In the genomic region with DNA sequence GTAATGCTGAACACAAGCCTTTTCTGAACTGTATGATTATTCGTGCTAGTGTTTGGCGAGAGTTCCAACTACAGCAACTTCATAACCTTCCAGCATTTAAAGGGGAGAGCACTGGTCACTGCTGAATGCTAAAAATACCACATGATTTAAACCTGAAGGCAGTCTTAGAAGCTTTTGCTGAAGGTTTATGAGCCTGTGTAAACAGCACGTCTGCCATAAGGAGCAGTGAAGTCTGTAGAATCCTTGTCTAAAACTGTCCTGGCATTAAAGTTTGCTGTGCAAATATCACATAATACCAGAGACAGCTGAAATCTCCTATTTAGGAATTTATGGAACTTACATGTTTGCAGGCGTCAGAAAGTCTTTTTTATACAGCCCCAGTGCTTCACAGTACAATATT, we compare ENCODE assay signal across 16 cellular contexts. TPM values are rescaled to one million over a fixed set of nuclear protein-coding genes. Genes with fewer than 3 reads are reported as not detected.
DNase-seq lines count a peak whose midpoint lies in the region; ATAC-seq and TF ChIP-seq lines count a peak whose summit lies in the region.
"Had no signal": no experiment of that assay in that cellular context is flagged by ENCODE, and none has a peak within 500 bp of the region (broad histone marks: within the 10 kb centered on the region; RNA-seq: fewer than 3 reads in every experiment).

No MANE protein-coding gene starts in this region.

- peaks cover 92% of the 10 kb centered on the region for H3K36me3 Mint-ChIP-seq in activated CD4-positive, alpha-beta T cell treated with anti-CD3 and anti-CD28 coated beads, Interleukin-2, amount 10 ng/mL, durations not matched to agents 7 days and 5 days (ENCODE audit: low read depth)
- H3K36me3 Mint-ChIP-seq in activated CD8-positive, alpha-beta T cell treated with anti-CD3 and anti-CD28 coated beads, Interleukin-2, amount 10 ng/mL, durations not matched to agents 7 days and 5 days (ENCODE audit: low read depth), result peaks cover 93% of the 10 kb centered on the region

- CTCF ChIA-PET in activated CD4-positive, alpha-beta T cell treated with anti-CD3 and anti-CD28 coated beads, Interleukin-2, amount 10 ng/mL, durations not matched to agents 7 days and 5 days (lab: Charles Lee), result interaction anchor here (2.4 kb wide), 1 partner anchor 11 kb away, joined by 10 read pairs; no protein-coding TSS in a partner anchor
- CTCF ChIA-PET in activated CD8-positive, alpha-beta T cell treated with anti-CD3 and anti-CD28 coated beads, Interleukin-2, amount 10 ng/mL, durations not matched to agents 7 days and 5 days (lab: Charles Lee), result interaction anchor here (1.1 to 6.4 kb wide), 4 partner anchors 8 to 339 kb away, joined by 5 to 42 read pairs (median 8); no protein-coding TSS in a partner anchor

- DNase-seq in activated CD4-positive, alpha-beta T cell treated with anti-CD3 and anti-CD28 coated beads, Interleukin-2, amount 10 ng/mL, durations not matched to agents 7 days and 5 days, result no peak
- DNase-seq in activated CD4-positive, alpha-beta T cell treated with anti-CD3 and anti-CD28 coated beads, Interleukin-2, amount 50 U/mL, for 1 hour, result no peak
- DNase-seq in activated CD8-positive, alpha-beta T cell treated with anti-CD3 and anti-CD28 coated beads, Interleukin-2, amount 10 ng/mL, durations not matched to agents 7 days and 5 days, result no peak
- peak; percentile 11 for DNase-seq in hepatocyte (ENCODE audit: low spot score)
- DNase-seq in stimulated activated naive CD8-positive, alpha-beta T cell treated with anti-CD3 and anti-CD28 coated beads, Interleukin-15, amount 100 ng/mL, for 72 hours, result no peak
- no peak for DNase-seq in left lung
- DNase-seq in OCI-M1 (lab: John Stamatoyannopoulos, UW), result no peak
- DNase-seq in NK-92 treated with Interleukin-12 subunit alpha and Interleukin-12 subunit beta, amount 100 ng/mL, for 24 hours (lab: John Stamatoyannopoulos, UW), result no peak
- DNase-seq: activated CD4-positive, alpha-beta T cell treated with anti-CD3 and anti-CD28 coated beads for 4 hours; GOT3; IMR-90; NCI-H1105 treated with DMSO at 0.1 percent for 48 hours; SW 1271 had no signal

- H3K4me3 ChIP-seq in hepatocyte (no peak overlapping the region), left lung (no peak overlapping the region)

- H3K4me2 ChIP-seq in hepatocyte, result peak overlapping the region; percentile 65

- H4K20me1 ChIP-seq in hepatocyte (ENCODE audit: insufficient read depth, poor library complexity, severe bottlenecking), result no peaks in the 10 kb centered on the region

- H3K9me3 Mint-ChIP-seq in activated CD4-positive, alpha-beta T cell treated with anti-CD3 and anti-CD28 coated beads, Interleukin-2, amount 10 ng/mL, durations not matched to agents 7 days and 5 days, result no peaks in the 10 kb centered on the region
- no peaks in the 10 kb centered on the region for H3K9me3 Mint-ChIP-seq in activated CD8-positive, alpha-beta T cell treated with anti-CD3 and anti-CD28 coated beads, Interleukin-2, amount 10 ng/mL, durations not matched to agents 7 days and 5 days (ENCODE audit: insufficient read depth)
- H3K9me3 Mint-ChIP-seq in stimulated activated naive CD8-positive, alpha-beta T cell treated with anti-CD3 and anti-CD28 coated beads, Interleukin-15, amount 100 ng/mL, for 72 hours, result no peaks in the 10 kb centered on the region
- H3K9me3 Mint-ChIP-seq: neural crest cell had no signal

- H3K4me3 Mint-ChIP-seq in activated CD4-positive, alpha-beta T cell treated with anti-CD3 and anti-CD28 coated beads, Interleukin-2, amount 10 ng/mL, durations not matched to agents 7 days and 5 days, result peak overlapping the region; percentile 74
- peak overlapping the region; percentile 73 for H3K4me3 Mint-ChIP-seq in activated CD8-positive, alpha-beta T cell treated with anti-CD3 and anti-CD28 coated beads, Interleukin-2, amount 10 ng/mL, durations not matched to agents 7 days and 5 days
- peak overlapping the region; percentile 77 to 96 for H3K4me3 Mint-ChIP-seq in stimulated activated naive CD8-positive, alpha-beta T cell treated with anti-CD3 and anti-CD28 coated beads, Interleukin-15, amount 100 ng/mL, for 72 hours
- H3K4me3 Mint-ChIP-seq: neural crest cell had no signal

- WGBS in hepatocyte (ENCODE audit: low lambda C conversion rate, missing lambda C conversion rate), result 29% methylated on average over 4 of the region's 4 CpGs

- peak overlapping the region; percentile 87 for H3K27ac Mint-ChIP-seq in activated CD4-positive, alpha-beta T cell treated with anti-CD3 and anti-CD28 coated beads, Interleukin-2, amount 10 ng/mL, durations not matched to agents 7 days and 5 days
- peak overlapping the region; percentile 86 for H3K27ac Mint-ChIP-seq in activated CD8-positive, alpha-beta T cell treated with anti-CD3 and anti-CD28 coated beads, Interleukin-2, amount 10 ng/mL, durations not matched to agents 7 days and 5 days
- H3K27ac Mint-ChIP-seq in stimulated activated naive CD8-positive, alpha-beta T cell treated with anti-CD3 and anti-CD28 coated beads, Interleukin-15, amount 100 ng/mL, for 72 hours, result peak overlapping the region; percentile 74 to 80

- H3K9me3 ChIP-seq in hepatocyte (ENCODE audit: low read depth), result no peaks in the 10 kb centered on the region
- no peaks in the 10 kb centered on the region for H3K9me3 ChIP-seq in left lung

- no peaks in the 10 kb centered on the region for H3K27me3 Mint-ChIP-seq in activated CD4-positive, alpha-beta T cell treated with anti-CD3 and anti-CD28 coated beads, Interleukin-2, amount 10 ng/mL, durations not matched to agents 7 days and 5 days
- H3K27me3 Mint-ChIP-seq in activated CD8-positive, alpha-beta T cell treated with anti-CD3 and anti-CD28 coated beads, Interleukin-2, amount 10 ng/mL, durations not matched to agents 7 days and 5 days (ENCODE audit: low read depth), result no peaks in the 10 kb centered on the region
- H3K27me3 Mint-ChIP-seq in stimulated activated naive CD8-positive, alpha-beta T cell treated with anti-CD3 and anti-CD28 coated beads, Interleukin-15, amount 100 ng/mL, for 72 hours, result no peaks in the 10 kb centered on the region

- H3K79me2 ChIP-seq in hepatocyte, result peaks cover 29% of the 10 kb centered on the region

- H3K4me1 ChIP-seq in hepatocyte (ENCODE audit: insufficient read depth) (peaks cover 13% of the 10 kb centered on the region), left lung (peaks cover 0 to 15% of the 10 kb centered on the region in 2 donors)

- intact Hi-C loops in left lung (cut with DNase I), result no loop called here

- H3K36me3 ChIP-seq in hepatocyte (replicated peaks; ENCODE audit: insufficient read depth, low read depth) (no peaks in the 10 kb centered on the region), left lung (peaks cover 0 to 35% of the 10 kb centered on the region in 2 donors)

- H2AFZ ChIP-seq in hepatocyte, result no peak overlapping the region

- H3K4me1 Mint-ChIP-seq in activated CD4-positive, alpha-beta T cell treated with anti-CD3 and anti-CD28 coated beads, Interleukin-2, amount 10 ng/mL, durations not matched to agents 7 days and 5 days, result peaks cover 73% of the 10 kb centered on the region
- H3K4me1 Mint-ChIP-seq in activated CD8-positive, alpha-beta T cell treated with anti-CD3 and anti-CD28 coated beads, Interleukin-2, amount 10 ng/mL, durations not matched to agents 7 days and 5 days (ENCODE audit: low read depth), result peaks cover 78% of the 10 kb centered on the region
- H3K4me1 Mint-ChIP-seq in stimulated activated naive CD8-positive, alpha-beta T cell treated with anti-CD3 and anti-CD28 coated beads, Interleukin-15, amount 100 ng/mL, for 72 hours, result peaks cover 78% of the 10 kb centered on the region

- no peaks in the 10 kb centered on the region for H3K9me2 ChIP-seq in hepatocyte (replicated peaks; ENCODE audit: insufficient read depth)

- POLR2A ChIA-PET in activated CD4-positive, alpha-beta T cell treated with anti-CD3 and anti-CD28 coated beads, Interleukin-2, amount 10 ng/mL, durations not matched to agents 7 days and 5 days (lab: Charles Lee), result no interaction called here
- POLR2A ChIA-PET in activated CD8-positive, alpha-beta T cell treated with anti-CD3 and anti-CD28 coated beads, Interleukin-2, amount 10 ng/mL, durations not matched to agents 7 days and 5 days (lab: Charles Lee), result interaction anchor here (0.6 to 12.9 kb wide), 3 partner anchors 15 to 33 kb away, joined by 3 to 265 read pairs (median 106); no protein-coding TSS in a partner anchor

- ATAC-seq in activated CD8-positive, alpha-beta T cell treated with anti-CD3 and anti-CD28 coated beads, Interleukin-2, amount 10 ng/mL, durations not matched to agents 7 days and 5 days, result no peak
- ATAC-seq in stimulated activated naive CD8-positive, alpha-beta T cell treated with anti-CD3 and anti-CD28 coated beads, Interleukin-15, amount 100 ng/mL, for 72 hours, result no peak
- ATAC-seq in left lung, result no peak
- ATAC-seq: left lobe of liver, sciatic nerve had no signal

- peak overlapping the region; percentile 65 for H3K27ac ChIP-seq in hepatocyte
- no peak overlapping the region for H3K27ac ChIP-seq in left lung

- TF ChIP-seq CTCF in hepatocyte (IDR thresholded peaks at IDR 0.05; ENCODE audit: poor library complexity), result no peak
- TF ChIP-seq CTCF in left lung (IDR thresholded peaks at IDR 0.05), result no peak

- H3K27me3 ChIP-seq in hepatocyte (no peaks in the 10 kb centered on the region), left lung (no peaks in the 10 kb centered on the region)

RNA-seq across cellular contexts. Expression of a gene that starts 5.9 kb away (rescaled TPM):
- total RNA-seq in activated CD4-positive, alpha-beta T cell treated with anti-CD3 and anti-CD28 coated beads, Interleukin-2, amount 10 ng/mL, durations not matched to agents 7 days and 5 days, result 100 to 1,000 TPM; 323 to 357 TPM
- total RNA-seq in activated CD8-positive, alpha-beta T cell treated with anti-CD3 and anti-CD28 coated beads, Interleukin-2, amount 10 ng/mL, durations not matched to agents 7 days and 5 days, result 100 to 1,000 TPM; 268 to 273 TPM
- 26.4 and 30.7 TPM in 2 replicates for total RNA-seq in hepatocyte
- polyA plus RNA-seq in hepatocyte, result 5.7 and 10.0 TPM in 2 replicates
- 10 to 100 TPM; 24.0 to 25.1 TPM for total RNA-seq in left lung
